25 cellular contexts compared by ENCODE assay signal in the genomic region with DNA sequence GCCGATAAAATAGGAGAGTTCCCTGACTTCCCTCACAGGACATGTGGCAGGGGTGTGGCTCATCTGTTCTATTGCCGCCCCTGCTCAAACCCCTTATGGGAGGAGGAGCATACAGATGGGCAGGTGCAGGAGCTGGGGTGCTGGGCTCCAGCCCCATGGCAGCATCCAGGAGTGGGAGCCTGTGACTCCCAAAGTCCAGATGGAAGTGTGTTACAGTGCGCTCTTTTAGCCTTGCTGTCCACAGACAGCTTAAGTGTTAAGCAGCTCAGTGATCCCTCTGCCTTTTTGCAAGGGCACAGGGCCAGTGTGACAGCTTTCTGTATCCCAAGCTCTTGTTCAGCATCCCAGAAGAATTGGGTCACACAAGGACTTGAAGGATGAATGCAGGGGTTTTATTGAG.
"Had no signal": no experiment of that assay in that cellular context is flagged by ENCODE, and none has a peak within 500 bp of the region (broad histone marks: within the 10 kb centered on the region; RNA-seq: fewer than 3 reads in every experiment).

No MANE protein-coding gene starts in this region.

- H3K4me3 ChIP-seq: SJSA1 had no signal

- H3K27me3 ChIP-seq: SJSA1 had no signal

- H3K27ac ChIP-seq: SJSA1 had no signal

- ATAC-seq: activated CD8-positive, alpha-beta memory T cell treated with anti-CD3 and anti-CD28 coated beads, Interleukin-2, amount 10 ng/mL, durations not matched to agents 7 days and 5 days; activated naive CD4-positive, alpha-beta T cell treated with anti-CD3 and anti-CD28 coated beads, Interleukin-2, amount 50 U/mL, for 72 hours; activated naive CD8-positive, alpha-beta T cell treated with anti-CD3 and anti-CD28 coated beads, Interleukin-2, amount 50 U/mL, for 24 hours; PC-3 had no signal

- H3K36me3 ChIP-seq: SJSA1 had no signal

- H3K4me1 ChIP-seq: SJSA1 had no signal

- DNase-seq: activated B cell treated with CpG ODN at 0.5 μM for 24 hours; activated CD4-positive, alpha-beta T cell treated with anti-CD3 and anti-CD28 coated beads for 1 hour; activated CD4-positive, alpha-beta T cell treated with anti-CD3 and anti-CD28 coated beads, Interleukin-2, amount 10 ng/mL, durations not matched to agents 24 days and 14 days; activated CD4-positive, alpha-beta T cell treated with anti-CD3 and anti-CD28 coated beads, Interleukin-2, amount 50 U/mL, for 48 hours; activated CD8-positive, alpha-beta memory T cell treated with anti-CD3 and anti-CD28 coated beads, Interleukin-2, amount 10 ng/mL, durations not matched to agents 7 days and 5 days; activated effector memory CD4-positive, alpha-beta T cell treated with anti-CD3 and anti-CD28 coated beads, Interleukin-2, amount 50 U/mL, for 16 hours; activated naive CD4-positive, alpha-beta T cell treated with Interleukin-2 at 50 U/mL for 16 hours; activated naive CD8-positive, alpha-beta T cell treated with anti-CD3 and anti-CD28 coated beads, Interleukin-2, amount 50 U/mL, for 24 hours; activated T-cell treated with anti-CD3 and anti-CD28 coated beads, Interleukin-2, amount 50 U/mL, for 24 hours; amygdala; cerebellar nuclear complex; NCI-H1092; NCI-H1417; NCI-H1694; NCI-H2029; NCI-H345; NCI-H510A; NCI-H526 treated with DMSO at 0.1 percent for 48 hours; PC-3; SHP77 had no signal

- FAIRE-seq: astrocyte, colon, RCC 7860 had no signal

- H3K9me3 ChIP-seq: SJSA1 had no signal
